Comparison of ENCODE assay signal across 8 cellular contexts in the genomic region with DNA sequence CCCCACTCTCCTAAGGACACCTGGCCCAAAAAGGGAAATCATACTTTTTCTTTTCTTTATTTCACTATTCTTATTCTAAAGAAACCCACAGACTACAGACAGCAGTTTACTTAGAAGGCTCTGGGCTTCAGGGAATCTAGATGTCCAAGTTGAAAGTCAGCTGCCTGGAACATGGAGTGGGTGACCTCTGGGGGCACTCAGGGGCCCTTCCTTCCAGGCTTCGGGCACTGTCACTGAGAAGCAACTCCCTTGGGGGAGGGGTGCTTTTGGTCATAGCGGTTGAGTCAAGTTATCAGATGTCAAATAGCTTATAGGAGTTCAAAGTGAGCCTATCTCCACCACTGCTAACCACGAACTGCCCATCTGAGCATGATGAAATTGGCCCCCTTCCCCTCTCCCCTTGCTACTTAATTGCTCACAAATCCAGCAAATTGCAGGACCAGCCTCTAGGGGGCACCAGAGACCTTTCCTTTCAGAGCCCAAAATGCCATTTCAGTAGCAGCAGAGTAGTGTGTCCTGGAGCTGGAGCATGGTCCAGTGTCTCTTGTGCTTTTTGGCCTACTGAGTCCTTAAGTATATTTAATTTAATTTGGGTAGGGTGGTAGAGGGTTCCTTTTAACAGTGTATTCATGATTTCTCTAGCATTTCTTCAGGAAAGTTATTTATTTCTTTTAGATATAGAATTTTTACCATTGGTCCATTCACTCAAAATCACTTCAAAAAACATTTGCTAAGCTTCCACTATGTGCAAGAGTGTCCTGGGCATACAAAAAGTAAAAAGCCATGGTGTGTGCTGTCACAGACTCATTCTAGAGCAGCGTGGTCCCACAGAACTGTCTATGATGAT.
DNase-seq lines count a peak whose midpoint lies in the region; ATAC-seq and TF ChIP-seq lines count a peak whose summit lies in the region.

No MANE protein-coding gene starts in this region.

- ATAC-seq in GM18868 (IDR thresholded peaks at IDR 0.05; ENCODE audit: unreplicated experiment) (peak; percentile 72), upper lobe of right lung (peak; percentile 94)

- no peak overlapping the region for H3K4me3 Mint-ChIP-seq in glutamatergic neuron (ENCODE audit: unreplicated experiment)

- H3K36me3 ChIP-seq in SK-N-MC (ENCODE audit: insufficient read depth, low read length), result no peaks in the 10 kb centered on the region
- no peaks in the 10 kb centered on the region for H3K36me3 ChIP-seq in upper lobe of right lung

- intact Hi-C loops in upper lobe of right lung (cut with DNase I), result no loop called here

- H3K27ac Mint-ChIP-seq in glutamatergic neuron (ENCODE audit: unreplicated experiment), result no peak overlapping the region

- no peaks in the 10 kb centered on the region for H3K27me3 ChIP-seq in upper lobe of right lung

- TF ChIP-seq CTCF in AG09309 (IDR thresholded peaks at IDR 0.05; ENCODE audit: control insufficient read depth, insufficient read depth, low read depth, low read length, missing control alignments) (peak; percentile 91), glutamatergic neuron (IDR thresholded peaks at IDR 0.05; ENCODE audit: partially characterized antibody, unreplicated experiment) (peak; percentile 90), upper lobe of right lung (IDR thresholded peaks at IDR 0.05) (peak; percentile 86)

- no peaks in the 10 kb centered on the region for H3K9me3 ChIP-seq in SK-N-MC (ENCODE audit: low read depth, low read length)
- no peaks in the 10 kb centered on the region for H3K9me3 ChIP-seq in upper lobe of right lung

- DNase-seq in AG09309 (ENCODE audit: low read depth) (no peak), LoVo (ENCODE audit: low spot score) (peak; percentile 66), SK-N-MC (ENCODE audit: low read depth, low spot score) (peak; percentile 30), glutamatergic neuron (peak; percentile 81), pons (ENCODE audit: low spot score) (peak; percentile 80), upper lobe of right lung (peak; percentile 67)
- DNase-seq in activated naive CD4-positive, alpha-beta T cell treated with anti-CD3 and anti-CD28 coated beads, Interleukin-2, amount 50 U/mL, for 16 hours, result peak; percentile 54

- H3K4me3 ChIP-seq in AG09309 (ENCODE audit: control insufficient read depth, low read depth, low read length) (no peak overlapping the region), SK-N-MC (no peak overlapping the region), upper lobe of right lung (no peak overlapping the region)

- no peak overlapping the region for H3K9ac ChIP-seq in SK-N-MC (ENCODE audit: insufficient read length)

- H3K9me3 Mint-ChIP-seq in glutamatergic neuron (ENCODE audit: unreplicated experiment), result peaks cover 1% of the 10 kb centered on the region

- H3K4me1 ChIP-seq in upper lobe of right lung, result no peaks in the 10 kb centered on the region

- H3K27ac ChIP-seq in SK-N-MC (no peak overlapping the region), upper lobe of right lung (no peak overlapping the region)

- H3K4me1 Mint-ChIP-seq in glutamatergic neuron (ENCODE audit: low read depth, unreplicated experiment), result no peaks in the 10 kb centered on the region

- no peaks in the 10 kb centered on the region for H3K27me3 Mint-ChIP-seq in glutamatergic neuron (ENCODE audit: unreplicated experiment)

- H3K36me3 Mint-ChIP-seq in glutamatergic neuron (ENCODE audit: unreplicated experiment), result no peaks in the 10 kb centered on the region
